Comparison of ENCODE assay signal across 26 cellular contexts in the genomic region with DNA sequence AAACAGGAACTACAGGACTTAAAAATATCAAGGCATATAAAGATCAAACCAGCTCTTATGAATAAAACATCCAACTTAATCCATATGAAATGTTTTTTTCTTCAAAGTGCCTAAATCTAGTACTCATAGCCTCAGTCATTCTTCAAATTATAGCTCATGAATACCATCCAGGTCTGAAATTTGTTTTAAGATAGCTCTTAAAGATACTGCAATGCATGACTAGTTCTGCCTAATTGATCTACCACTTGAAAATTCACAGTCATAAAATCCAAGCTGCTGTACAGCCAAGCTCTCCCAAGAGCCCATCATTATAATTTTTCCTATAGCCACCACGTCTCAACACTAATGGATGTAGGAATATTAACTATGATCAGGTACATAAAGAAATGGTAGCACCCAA.
DNase-seq lines count a peak whose midpoint lies in the region; ATAC-seq and TF ChIP-seq lines count a peak whose summit lies in the region.
"Had no signal": no experiment of that assay in that cellular context is flagged by ENCODE, and none has a peak within 500 bp of the region (broad histone marks: within the 10 kb centered on the region; RNA-seq: fewer than 3 reads in every experiment).

No MANE protein-coding gene starts in this region.

- CTCF ChIA-PET in Calu3 (lab: Charles Lee), result no interaction called here

- BruUV-seq in Calu3 (replicated peaks; lab: Mats Ljungman, UMichigan), result no TSS peak

- H3K36me3 Mint-ChIP-seq in Calu3 (ENCODE audit: insufficient read depth, unreplicated experiment), result no peaks in the 10 kb centered on the region
- H3K36me3 Mint-ChIP-seq: activated naive CD4-positive, alpha-beta T cell treated with anti-CD3 and anti-CD28 coated beads, Interleukin-2, amount 50 U/mL, for 24 hours; brain; stimulated activated naive B cell treated with anti-CD40 and anti-IgM and Interleukin-4, amounts not matched to agents 10 μg/mL and 1 μg/mL and 100 μg/mL, for 72 hours had no signal

- no peak overlapping the region for H3K4me3 Mint-ChIP-seq in Calu3 (ENCODE audit: low read depth, unreplicated experiment)
- H3K4me3 Mint-ChIP-seq: activated CD8-positive, alpha-beta T cell treated with anti-CD3 and anti-CD28 coated beads, Interleukin-2, amount 10 ng/mL, durations not matched to agents 7 days and 5 days; activated naive CD4-positive, alpha-beta T cell treated with anti-CD3 and anti-CD28 coated beads, Interleukin-2, amount 50 U/mL, for 24 hours; activated T-helper 17 cell treated with anti-CD3 and anti-CD28 coated beads, Interleukin-2, amount 50 U/mL, for 72 hours; brain; endodermal cell; stimulated activated naive B cell treated with anti-CD40 and anti-IgM and Interleukin-4, amounts not matched to agents 10 μg/mL and 1 μg/mL and 100 μg/mL, for 72 hours had no signal

- DNase-seq in DMS53 treated with DMSO at 0.1 percent for 48 hours (lab: John Stamatoyannopoulos, UW; ENCODE audit: unreplicated experiment) (peak; percentile 28), NCI-H1092 (lab: John Stamatoyannopoulos, UW) (peak; percentile 82), NCI-H2029 treated with DMSO at 0.1 percent for 48 hours (lab: John Stamatoyannopoulos, UW) (peak; percentile 49), NCI-H69 (lab: John Stamatoyannopoulos, UW) (peak; percentile 90), mucosa of gallbladder (ENCODE audit: low spot score) (no peak), Calu3 (no peak), germinal center (ENCODE audit: low spot score) (no peak)
- DNase-seq: activated CD4-positive, alpha-beta T cell treated with anti-CD3 and anti-CD28 coated beads for 4 hours; activated CD8-positive, alpha-beta T cell treated with anti-CD3 and anti-CD28 coated beads, Interleukin-2, amount 10 ng/mL, durations not matched to agents 7 days and 5 days; amniotic stem cell; cerebellar nuclear complex; dermis blood vessel endothelial cell; endodermal cell; head of caudate nucleus; islet precursor cell; left lung; NCI-H1048; Peyer's patch; small intestine; stimulated activated naive B cell treated with anti-CD40 and anti-IgM and Interleukin-4, amounts not matched to agents 10 μg/mL and 1 μg/mL and 100 μg/mL, for 72 hours; SW 1271; upper lobe of right lung had no signal

- H3K4me1 Mint-ChIP-seq in Calu3 (ENCODE audit: low read depth, unreplicated experiment), result no peaks in the 10 kb centered on the region
- H3K4me1 Mint-ChIP-seq: activated naive CD4-positive, alpha-beta T cell treated with anti-CD3 and anti-CD28 coated beads, Interleukin-2, amount 50 U/mL, for 24 hours; activated T-helper 17 cell treated with anti-CD3 and anti-CD28 coated beads, Interleukin-2, amount 50 U/mL, for 72 hours; stimulated activated naive B cell treated with anti-CD40 and anti-IgM and Interleukin-4, amounts not matched to agents 10 μg/mL and 1 μg/mL and 100 μg/mL, for 72 hours had no signal

- no peaks in the 10 kb centered on the region for H3K27me3 Mint-ChIP-seq in Calu3 (ENCODE audit: unreplicated experiment)
- H3K27me3 Mint-ChIP-seq: activated naive CD4-positive, alpha-beta T cell treated with anti-CD3 and anti-CD28 coated beads, Interleukin-2, amount 50 U/mL, for 24 hours; activated T-helper 17 cell treated with anti-CD3 and anti-CD28 coated beads, Interleukin-2, amount 50 U/mL, for 72 hours; brain; stimulated activated naive B cell treated with anti-CD40 and anti-IgM and Interleukin-4, amounts not matched to agents 10 μg/mL and 1 μg/mL and 100 μg/mL, for 72 hours had no signal

- intact Hi-C loops in Calu3 (cut with micrococcal nuclease; ENCODE audit: unreplicated experiment), result no loop called here

- no peak overlapping the region for H3K27ac Mint-ChIP-seq in Calu3 (ENCODE audit: unreplicated experiment)
- H3K27ac Mint-ChIP-seq: activated CD8-positive, alpha-beta T cell treated with anti-CD3 and anti-CD28 coated beads, Interleukin-2, amount 10 ng/mL, durations not matched to agents 7 days and 5 days; activated naive CD4-positive, alpha-beta T cell treated with anti-CD3 and anti-CD28 coated beads, Interleukin-2, amount 50 U/mL, for 24 hours; activated T-helper 17 cell treated with anti-CD3 and anti-CD28 coated beads, Interleukin-2, amount 50 U/mL, for 72 hours; brain; stimulated activated naive B cell treated with anti-CD40 and anti-IgM and Interleukin-4, amounts not matched to agents 10 μg/mL and 1 μg/mL and 100 μg/mL, for 72 hours had no signal

- no peak for TF ChIP-seq CTCF in Calu3 (IDR thresholded peaks at IDR 0.05; ENCODE audit: unreplicated experiment)

- H3K9me3 Mint-ChIP-seq in Calu3 (ENCODE audit: low read depth, unreplicated experiment), result no peaks in the 10 kb centered on the region
- H3K9me3 Mint-ChIP-seq: brain, endodermal cell had no signal

- no peak for ATAC-seq in HG02852 (IDR thresholded peaks at IDR 0.05; ENCODE audit: unreplicated experiment)
- ATAC-seq: activated CD8-positive, alpha-beta T cell treated with anti-CD3 and anti-CD28 coated beads, Interleukin-2, amount 10 ng/mL, durations not matched to agents 7 days and 5 days; activated T-helper 17 cell treated with anti-CD3 and anti-CD28 coated beads, Interleukin-2, amount 50 U/mL, for 72 hours; left lung; stimulated activated naive B cell treated with anti-CD40 and anti-IgM and Interleukin-4, amounts not matched to agents 10 μg/mL and 1 μg/mL and 100 μg/mL, for 72 hours; upper lobe of right lung had no signal

Comparison
In these comparisons a context has a peak if more than half of its experiments do, and no peak if none do; other contexts are left out.
1. DNase-seq: peak in DMS53 treated with DMSO at 0.1 percent for 48 hours (single experiment), NCI-H1092 (single experiment), NCI-H2029 treated with DMSO at 0.1 percent for 48 hours (single experiment) and NCI-H69 (single experiment); none in mucosa of gallbladder (single experiment), Calu3 (single experiment) and germinal center (single experiment).